ENCODE assay signal across 19 cellular contexts in the genomic region with DNA sequence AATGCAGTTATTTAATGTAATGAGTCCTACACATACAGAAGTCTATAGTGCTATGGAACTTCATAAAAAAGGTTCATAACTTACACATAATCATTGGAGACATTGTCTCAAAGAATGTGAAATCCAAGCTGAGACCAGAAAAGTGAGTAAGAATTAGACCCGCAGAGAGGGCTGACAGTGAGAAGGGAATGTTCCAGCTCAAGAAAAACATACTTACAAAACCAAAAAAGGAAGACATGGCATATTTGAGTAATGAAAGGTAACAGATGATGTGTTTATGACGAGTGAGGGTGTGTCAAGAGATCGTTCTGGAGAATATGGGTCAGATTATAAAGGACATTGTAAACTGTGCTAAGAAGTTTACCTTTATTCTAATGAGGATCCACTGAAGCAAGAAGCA.
"Had no signal": no experiment of that assay in that cellular context is flagged by ENCODE, and none has a peak within 500 bp of the region (broad histone marks: within the 10 kb centered on the region; RNA-seq: fewer than 3 reads in every experiment).

No MANE protein-coding gene starts in this region.

- H3K27ac ChIP-seq: dorsolateral prefrontal cortex, left ventricle myocardium inferior, ovary, psoas muscle, thyroid gland had no signal

- H3K27me3 ChIP-seq: dorsolateral prefrontal cortex, ovary, thyroid gland had no signal

- H3K9me3 ChIP-seq: ovary, psoas muscle, thyroid gland had no signal

- ATAC-seq: activated T-helper 17 cell treated with anti-CD3 and anti-CD28 coated beads, Interleukin-2, amount 50 U/mL, for 72 hours; naive thymus-derived CD4-positive, alpha-beta T cell; psoas muscle; right cardiac atrium had no signal

- H3K4me1 ChIP-seq: left ventricle myocardium inferior, psoas muscle, thyroid gland had no signal

- DNase-seq: activated B cell treated with CpG ODN at 0.5 μM for 24 hours; activated CD4-positive, alpha-beta memory T cell treated with anti-CD3 and anti-CD28 coated beads, Interleukin-2, amount 10 ng/mL, durations not matched to agents 7 days and 5 days; activated CD4-positive, alpha-beta T cell treated with anti-CD3 and anti-CD28 coated beads for 4 hours; activated naive CD4-positive, alpha-beta T cell treated with Interleukin-2 at 50 U/mL for 16 hours; activated naive CD8-positive, alpha-beta T cell treated with anti-CD3 and anti-CD28 coated beads, Interleukin-2, amount 10 ng/mL, durations not matched to agents 7 days and 5 days; activated T-cell treated with anti-CD3 and anti-CD28 coated beads, Interleukin-2, amount 50 U/mL, for 1 hour; aorta; dorsolateral prefrontal cortex; left ventricle myocardium inferior; naive thymus-derived CD4-positive, alpha-beta T cell; ovary; psoas muscle; right cardiac atrium; stimulated activated CD4-positive, alpha-beta T cell treated with anti-CD3 and anti-CD28 coated beads, Interleukin-1b, Interleukin-23, amount 100 ng/mL, for 48 hours; stimulated activated CD8-positive, alpha-beta memory T cell treated with anti-CD3 and anti-CD28 coated beads, Interleukin-4, amount 100 ng/mL, for 48 hours; stimulated activated naive CD4-positive, alpha-beta T cell; SW 1271; thyroid gland had no signal

- H3K36me3 ChIP-seq: left ventricle myocardium inferior, ovary, thyroid gland had no signal

- H3K4me3 ChIP-seq: dorsolateral prefrontal cortex, left ventricle myocardium inferior, ovary, psoas muscle, thyroid gland had no signal
